ENCODE assay signal across 8 cellular contexts in genomic region chr22:38753894-38754246, GRCh38. TPM values are rescaled to one million over a fixed set of nuclear protein-coding genes. Genes with fewer than 3 reads are reported as not detected.
A peak's percentile ranks its signal among the peaks of the same experiment; 100 is the strongest.
DNase-seq lines count a peak whose midpoint lies in the region; FAIRE-seq and TF ChIP-seq lines count a peak whose summit lies in the region.

No MANE protein-coding gene starts in this region.

- peak overlapping the region; percentile 85; the same call in 1 of the 2 replicates for H3K9ac ChIP-seq in OCI-LY1 (ENCODE audit: low read length)
- H3K9ac ChIP-seq in H1 (replicated peaks in 1 of 4; ENCODE audit: extremely low read depth in 1 of 4, low read depth in 3 of 4, low read length in 3 of 4) = no peak overlapping the region

- H2AK5ac ChIP-seq in H1 (ENCODE audit: low read depth, low read length) = no peak overlapping the region

- no peak overlapping the region for H3K4ac ChIP-seq in H1 (replicated peaks; ENCODE audit: insufficient read length, low read depth, low read length)

- no peaks in the 10 kb centered on the region for H3K27me3 Mint-ChIP-seq in CD4-positive, alpha-beta memory T cell

- CTCF ChIA-PET in CD4-positive, alpha-beta memory T cell (lab: Charles Lee; ENCODE audit: partially characterized antibody) = interaction anchor here (1.1 to 1.9 kb wide), 2 partner anchors 20 to 29 kb away, joined by 4 to 9 read pairs; no protein-coding TSS in a partner anchor
- CTCF ChIA-PET in H1 (lab: Charles Lee; ENCODE audit: partially characterized antibody) = interaction anchor here (1.0 to 3.0 kb wide), 4 partner anchors 12 to 29 kb away, joined by 3 to 14 read pairs (median 7); no protein-coding TSS in a partner anchor
- CTCF ChIA-PET in GM10248 (lab: Yijun Ruan, JAX) = interaction anchor here (0.9 kb wide), 1 partner anchor 20 kb away, joined by 4 read pairs; no protein-coding TSS in a partner anchor

- no peak overlapping the region for H4K5ac ChIP-seq in H1 (ENCODE audit: insufficient read length, low read depth, low read length)

- peaks cover 42 to 89% (median 59%) of the 10 kb centered on the region in 4 donors for H3K4me1 Mint-ChIP-seq in CD4-positive, alpha-beta memory T cell

- peak overlapping the region; percentile 89 to 99 (median 98) for H3K27ac Mint-ChIP-seq in CD4-positive, alpha-beta memory T cell

- peaks cover 46 to 61% of the 10 kb centered on the region in 2 donors for H3K36me3 Mint-ChIP-seq in CD4-positive, alpha-beta memory T cell

- no peaks in the 10 kb centered on the region for H3K9me2 ChIP-seq in OCI-LY1 (ENCODE audit: low read depth, low read length)

- no peak overlapping the region for H4K91ac ChIP-seq in H1 (replicated peaks; ENCODE audit: insufficient read length, low read length)

- no peaks in the 10 kb centered on the region for H3K79me1 ChIP-seq in H1 (ENCODE audit: low read depth, low read length)

- POLR2A ChIA-PET in CD4-positive, alpha-beta memory T cell (lab: Charles Lee; ENCODE audit: partially characterized antibody) = interaction anchor here (0.6 to 42.6 kb wide), 11 partner anchors 4 to 565 kb away, joined by 3 to 1746 read pairs (median 6); partner anchors contain the start of genes CBX6, GTPBP1, NPTXR and SUN2
- POLR2A ChIA-PET in H1 (lab: Charles Lee; ENCODE audit: partially characterized antibody) (interaction anchor here (1.6 to 10.3 kb wide), 2 partner anchors 8 to 17 kb away, joined by 9 to 112 read pairs; no protein-coding TSS in a partner anchor), GM10248 (lab: Yijun Ruan, JAX) (interaction anchor here (1.1 kb wide), 1 partner anchor 565 kb away, joined by 4 read pairs; the partner anchor contains the start of gene RPL3)

- no peak overlapping the region for H2AFZ ChIP-seq in OCI-LY1 (ENCODE audit: low read length)
- no peak overlapping the region for H2AFZ ChIP-seq in H1 (ENCODE audit: low read length)

- peaks cover 0 to 2% (median 0%) of the 10 kb centered on the region in 8 donors for H3K9me3 Mint-ChIP-seq in CD4-positive, alpha-beta memory T cell

- H3K79me2 ChIP-seq in OCI-LY1 (ENCODE audit: insufficient read depth, low read length) (no peaks in the 10 kb centered on the region), H1 (ENCODE audit: control insufficient read depth in 1 of 2, insufficient read depth in 2 of 2, low read length in 2 of 2) (no peaks in the 10 kb centered on the region)

- H2BK12ac ChIP-seq in H1 (ENCODE audit: low read depth, low read length) = no peak overlapping the region

- 85% methylated on average over 5 of the region's 5 CpGs; no CpG with 5 or more reads in 1 of the 2 experiments for WGBS in H1 (ENCODE audit: extremely low coverage in 1 of 2, insufficient coverage in 1 of 2, insufficient read length in 1 of 2, insufficient replicate concordance in 2 of 2, low coverage in 1 of 2, low lambda C conversion rate in 2 of 2, missing lambda C conversion rate in 1 of 2), 2 experiments
- 65 to 74% (median 70%) methylated on average over 5 of the region's 5 CpGs for WGBS in ovary, 3 donors

- H4K20me1 ChIP-seq in OCI-LY1 (ENCODE audit: insufficient read depth, low read length) = no peaks in the 10 kb centered on the region
- H4K20me1 ChIP-seq in H1 (replicated peaks in 1 of 2; ENCODE audit: control insufficient read depth in 1 of 2, insufficient read depth in 2 of 2, low read length in 2 of 2) = no peaks in the 10 kb centered on the region

- H3K4me1 ChIP-seq in CD4-positive, alpha-beta memory T cell (ENCODE audit: insufficient read depth, low read length) = peaks cover 80% of the 10 kb centered on the region
- peaks cover 51% of the 10 kb centered on the region for H3K4me1 ChIP-seq in OCI-LY1 (ENCODE audit: insufficient read depth, low read length, severe bottlenecking)
- H3K4me1 ChIP-seq in H1 (replicated peaks in 1 of 4; ENCODE audit: control insufficient read depth in 3 of 4, insufficient read depth in 4 of 4, low read length in 3 of 4) = peaks cover 2 to 12% (median 8%) of the 10 kb centered on the region in 4 experiments
- no peaks in the 10 kb centered on the region for H3K4me1 ChIP-seq in ovary (ENCODE audit: insufficient read depth)

- no peaks in the 10 kb centered on the region for H3K9me3 ChIP-seq in CD4-positive, alpha-beta memory T cell (ENCODE audit: control insufficient read depth in 1 of 2, low read length in 2 of 2)
- no peaks in the 10 kb centered on the region for H3K9me3 ChIP-seq in OCI-LY1 (ENCODE audit: low read length)
- H3K9me3 ChIP-seq in H1 (ENCODE audit: insufficient read depth in 2 of 2, low read depth in 1 of 2, low read length in 1 of 2) = no peaks in the 10 kb centered on the region
- H3K9me3 ChIP-seq in ovary = no peaks in the 10 kb centered on the region

- TF ChIP-seq RAD21 in H1 (IDR thresholded peaks at IDR 0.05 in 1 of 2, conservative IDR thresholded peaks at IDR 0.05 in 1 of 2; ENCODE audit: low read depth in 2 of 2, low read length in 2 of 2) = no peak

- no peak for TF ChIP-seq CTCF in OCI-LY1 (IDR thresholded peaks at IDR 0.05; ENCODE audit: low read length)
- TF ChIP-seq CTCF in H1 (IDR thresholded peaks at IDR 0.05; ENCODE audit: control extremely low read depth in 1 of 3, insufficient read depth in 1 of 3, low read depth in 1 of 3, low read length in 3 of 3) = no peak
- TF ChIP-seq CTCF in ovary (IDR thresholded peaks at IDR 0.05) = no peak
- no peak for TF ChIP-seq CTCF in GM10248 (IDR thresholded peaks at IDR 0.05; ENCODE audit: control extremely low read depth, extremely low read depth, low read depth, missing control alignments)

- H2BK5ac ChIP-seq in H1 (ENCODE audit: low read depth, low read length) = no peak overlapping the region

- TF ChIP-seq EP300 in H1 (IDR thresholded peaks at IDR 0.05; ENCODE audit: borderline replicate concordance in 1 of 2, low read depth in 2 of 2, low read length in 2 of 2) = no peak
- TF ChIP-seq EP300 in ovary (IDR thresholded peaks at IDR 0.05) = no peak

- H3K23ac ChIP-seq in H1 (ENCODE audit: insufficient read length) = no peak overlapping the region

- peaks cover 42% of the 10 kb centered on the region for H3K36me3 ChIP-seq in CD4-positive, alpha-beta memory T cell (ENCODE audit: insufficient read depth, low read length)
- peaks cover 42% of the 10 kb centered on the region for H3K36me3 ChIP-seq in OCI-LY1 (ENCODE audit: insufficient read depth, low read length)
- H3K36me3 ChIP-seq in H1 (ENCODE audit: control insufficient read depth in 2 of 4, insufficient read depth in 4 of 4, low read length in 3 of 4) = no peaks in the 10 kb centered on the region
- no peaks in the 10 kb centered on the region for H3K36me3 ChIP-seq in ovary

- FAIRE-seq in H1 (lab: Jason Lieb, UNC) = no peak

- H3K23me2 ChIP-seq in H1 (ENCODE audit: low read depth, low read length) = peaks cover 17% of the 10 kb centered on the region; the same call in 1 of the 2 replicates

- H3K4me3 Mint-ChIP-seq in CD4-positive, alpha-beta memory T cell = peak overlapping the region; percentile 97 to 99 (median 99)

- H3K4me2 ChIP-seq in OCI-LY1 (ENCODE audit: low read length) (peak overlapping the region; percentile 92), H1 (ENCODE audit: insufficient read depth in 1 of 2, low read depth in 2 of 2, low read length in 2 of 2) (peak overlapping the region; percentile 80 to 88; a peak in 3 of 4 replicates)

- no peak overlapping the region for H3K14ac ChIP-seq in H1 (ENCODE audit: insufficient read length)

- H3K56ac ChIP-seq in H1 (replicated peaks; ENCODE audit: insufficient read length, low read depth, low read length) = no peak overlapping the region

- H2BK120ac ChIP-seq in H1 (replicated peaks; ENCODE audit: low read depth, low read length) = no peak overlapping the region

- no peak overlapping the region for H3K18ac ChIP-seq in H1 (ENCODE audit: extremely low read depth, low read length)

- H2BK20ac ChIP-seq in H1 (ENCODE audit: low read length) = no peak overlapping the region

- H3K27me3 ChIP-seq in CD4-positive, alpha-beta memory T cell (ENCODE audit: insufficient read depth, low read length) = no peaks in the 10 kb centered on the region
- H3K27me3 ChIP-seq in OCI-LY1 (ENCODE audit: insufficient read depth, low read length) (no peaks in the 10 kb centered on the region), H1 (replicated peaks in 1 of 4; ENCODE audit: control insufficient read depth in 3 of 4, extremely low read depth in 1 of 4, insufficient read depth in 3 of 4, low read length in 3 of 4) (peaks cover 0 to 7% (median 5%) of the 10 kb centered on the region in 4 experiments; a peak in 5 of 7 replicates), ovary (no peaks in the 10 kb centered on the region)

- H4K8ac ChIP-seq in H1 (ENCODE audit: extremely low read depth, insufficient read depth, low read length) = no peak overlapping the region

- no peak overlapping the region for H2BK15ac ChIP-seq in H1 (ENCODE audit: low read length)

- H3K27ac ChIP-seq in CD4-positive, alpha-beta memory T cell (ENCODE audit: low read depth, low read length) = peak overlapping the region; percentile 74
- H3K27ac ChIP-seq in OCI-LY1 (ENCODE audit: low read depth, low read length, poor library complexity, severe bottlenecking) (peak overlapping the region; percentile 70), H1 (ENCODE audit: low read depth, low read length) (no peak overlapping the region), ovary (peak overlapping the region in 1 of 2 donors; percentile 94)

- no peak for TF ChIP-seq POLR2A in H1 (IDR thresholded peaks at IDR 0.05; ENCODE audit: control extremely low read depth in 1 of 2, low read depth in 2 of 2, low read length in 2 of 2)
- no peak for TF ChIP-seq POLR2A in ovary (IDR thresholded peaks at IDR 0.05)

- peak in 2 of 5 donors; percentile 23 to 37 for DNase-seq in CD4-positive, alpha-beta memory T cell
- no peak for DNase-seq in H1 (ENCODE audit: low read depth in 1 of 2, low spot score in 2 of 2)
- no peak for DNase-seq in ovary
- DNase-seq in NK-92 treated with Interleukin-12 subunit alpha and Interleukin-12 subunit beta, amount 100 ng/mL, for 24 hours (lab: John Stamatoyannopoulos, UW) = no peak
- no peak for DNase-seq in DMS53 (lab: John Stamatoyannopoulos, UW)
- DNase-seq in NCI-H1105 treated with DMSO at 0.1 percent for 48 hours (lab: John Stamatoyannopoulos, UW) = no peak
- no peak for DNase-seq in GM10248 (ENCODE audit: extremely low spot score)

- intact Hi-C loops in CD4-positive, alpha-beta memory T cell (cut with micrococcal nuclease) = no loop called here
- intact Hi-C loops in ovary (cut with DNase I) = no loop called here

- H3F3A ChIP-seq in OCI-LY1 (ENCODE audit: insufficient read depth, low read length) = no peaks in the 10 kb centered on the region

- peak overlapping the region; percentile 68 to 98 for H3K4me3 ChIP-seq in CD4-positive, alpha-beta memory T cell (ENCODE audit: low read length in 2 of 2)
- H3K4me3 ChIP-seq in OCI-LY1 (ENCODE audit: low read depth, low read length, poor library complexity, severe bottlenecking) = peak overlapping the region; percentile 89
- H3K4me3 ChIP-seq in H1 (ENCODE audit: extremely low read depth in 1 of 4, insufficient read depth in 2 of 4, low read depth in 3 of 4, low read length in 4 of 4) = peak overlapping the region in 1 of 4 experiments; percentile 81; a peak in 1 of 8 replicates
- peak overlapping the region; percentile 69 for H3K4me3 ChIP-seq in ovary

RNA-seq across cellular contexts. Expression of gene SUN2, which starts 1.9 kb away (rescaled TPM):
- total RNA-seq in CD4-positive, alpha-beta memory T cell = 1,000 to 10,000 TPM in 1 of 2 experiments, 100 to 1,000 TPM in 1; 988 to 1,004 TPM
- 100 to 1,000 TPM; 323 to 643 TPM for polyA plus RNA-seq in CD4-positive, alpha-beta memory T cell
- total RNA-seq in H1 (2021; fragmentation: NEBNext Ultra II Directional; extraction: Animal tissue kit (Norgen Biotek cat#: 25700)) = 10.5 and 11.7 TPM in 2 replicates
- polyA plus RNA-seq in H1 (2011; rRNA removed) (5.1 and 8.3 TPM in 2 replicates), ovary (100 to 1,000 TPM in 1 of 2 donors, 10 to 100 TPM in 1; 21.2 to 156 TPM)
- polyA plus RNA-seq in H1 (2011; cell fraction: cytosol; rRNA removed) = 8.5 TPM
- 20.5 TPM for polyA plus RNA-seq in H1 (2011; cell fraction: nucleus; rRNA removed)
- polyA plus RNA-seq in H1 (2012, experiment 1 of 2) = 12.3 to 22.3 TPM (median 17.1 TPM) in 4 replicates
- 9.0 TPM for polyA plus RNA-seq in H1 (2012, experiment 2 of 2)
- polyA plus RNA-seq in H1 (2013, experiment 1 of 2) = 11.5 TPM
- polyA plus RNA-seq in H1 (2013, experiment 2 of 2) = 10.8 TPM
- polyA minus RNA-seq in H1 (2011; rRNA and poly(A)+ RNA removed) = 9.8 and 10.0 TPM in 2 replicates
- 13.1 TPM for polyA minus RNA-seq in H1 (2011; cell fraction: cytosol; rRNA and poly(A)+ RNA removed)
- 14.1 TPM for polyA minus RNA-seq in H1 (2011; cell fraction: nucleus; rRNA and poly(A)+ RNA removed)
- 100 to 1,000 TPM; 152 to 311 (median 205) TPM for total RNA-seq in ovary

RNA-seq across cellular contexts. Expression of gene DNAL4, which starts 40.1 kb away (rescaled TPM):
- total RNA-seq in CD4-positive, alpha-beta memory T cell = 1 to 10 TPM; 8.6 to 9.6 TPM
- polyA plus RNA-seq in CD4-positive, alpha-beta memory T cell = 10 to 100 TPM; 11.1 to 13.3 TPM
- total RNA-seq in H1 (2021; fragmentation: NEBNext Ultra II Directional; extraction: Animal tissue kit (Norgen Biotek cat#: 25700)) = 7.8 and 8.8 TPM in 2 replicates
- polyA plus RNA-seq in H1 (2011; rRNA removed) (14.0 and 23.4 TPM in 2 replicates), ovary (10 to 100 TPM; 12.2 to 23.5 TPM)
- 17.7 TPM for polyA plus RNA-seq in H1 (2011; cell fraction: cytosol; rRNA removed)
- 17.5 TPM for polyA plus RNA-seq in H1 (2011; cell fraction: nucleus; rRNA removed)
- 7.9 to 11.2 TPM (median 10.6 TPM) in 4 replicates for polyA plus RNA-seq in H1 (2012, experiment 1 of 2)
- polyA plus RNA-seq in H1 (2012, experiment 2 of 2) = 12.6 TPM
- polyA plus RNA-seq in H1 (2013, experiment 1 of 2) = 7.5 TPM
- 8.2 TPM for polyA plus RNA-seq in H1 (2013, experiment 2 of 2)
- polyA minus RNA-seq in H1 (2011; rRNA and poly(A)+ RNA removed) = 6.9 and 7.1 TPM in 2 replicates
- 5.4 TPM for polyA minus RNA-seq in H1 (2011; cell fraction: cytosol; rRNA and poly(A)+ RNA removed)
- polyA minus RNA-seq in H1 (2011; cell fraction: nucleus; rRNA and poly(A)+ RNA removed) = 2.5 TPM
- total RNA-seq in ovary = 10 to 100 TPM; 12.1 to 26.4 (median 16.3) TPM

RNA-seq across cellular contexts. Expression of gene GTPBP1, which starts 48.1 kb away (rescaled TPM):
- total RNA-seq in CD4-positive, alpha-beta memory T cell = 10 to 100 TPM; 94.1 to 96.6 TPM
- 10 to 100 TPM; 14.6 to 30.8 TPM for polyA plus RNA-seq in CD4-positive, alpha-beta memory T cell
- total RNA-seq in H1 (2021; fragmentation: NEBNext Ultra II Directional; extraction: Animal tissue kit (Norgen Biotek cat#: 25700)) = 91.8 and 92.0 TPM in 2 replicates
- 53.1 and 80.2 TPM in 2 replicates for polyA plus RNA-seq in H1 (2011; rRNA removed)
- 59.3 TPM for polyA plus RNA-seq in H1 (2011; cell fraction: cytosol; rRNA removed)
- polyA plus RNA-seq in H1 (2011; cell fraction: nucleus; rRNA removed) = 134 TPM
- 62.3 to 74.8 TPM (median 66.2 TPM) in 4 replicates for polyA plus RNA-seq in H1 (2012, experiment 1 of 2)
- 44.7 TPM for polyA plus RNA-seq in H1 (2012, experiment 2 of 2)
- polyA plus RNA-seq in H1 (2013, experiment 1 of 2) = 33.8 TPM
- polyA plus RNA-seq in H1 (2013, experiment 2 of 2) = 33.3 TPM
- 87.5 and 119 TPM in 2 replicates for polyA minus RNA-seq in H1 (2011; rRNA and poly(A)+ RNA removed)
- 50.9 TPM for polyA minus RNA-seq in H1 (2011; cell fraction: cytosol; rRNA and poly(A)+ RNA removed)
- polyA minus RNA-seq in H1 (2011; cell fraction: nucleus; rRNA and poly(A)+ RNA removed) = 111 TPM
- total RNA-seq in ovary = 10 to 100 TPM; 40.5 to 71.3 (median 62.3) TPM
- polyA plus RNA-seq in ovary = 10 to 100 TPM; 16.9 to 29.8 TPM

RNA-seq across cellular contexts. Expression of gene JOSD1, which starts 53.1 kb away (rescaled TPM):
- total RNA-seq in CD4-positive, alpha-beta memory T cell = 10 to 100 TPM; 64.6 to 65.4 TPM
- 1 to 10 TPM; 8.0 to 9.6 TPM for polyA plus RNA-seq in CD4-positive, alpha-beta memory T cell
- total RNA-seq in H1 (2021; fragmentation: NEBNext Ultra II Directional; extraction: Animal tissue kit (Norgen Biotek cat#: 25700)) = 20.2 and 21.3 TPM in 2 replicates
- polyA plus RNA-seq in H1 (2011; rRNA removed) (16.7 and 18.4 TPM in 2 replicates), ovary (10 to 100 TPM; 33.6 to 55.2 TPM)
- polyA plus RNA-seq in H1 (2011; cell fraction: cytosol; rRNA removed) = 18.1 TPM
- 18.8 TPM for polyA plus RNA-seq in H1 (2011; cell fraction: nucleus; rRNA removed)
- 14.7 to 20.6 TPM (median 17.3 TPM) in 4 replicates for polyA plus RNA-seq in H1 (2012, experiment 1 of 2)
- polyA plus RNA-seq in H1 (2012, experiment 2 of 2) = 10.8 TPM
- 12.2 TPM for polyA plus RNA-seq in H1 (2013, experiment 1 of 2)
- 12.1 TPM for polyA plus RNA-seq in H1 (2013, experiment 2 of 2)
- 20.8 and 22.0 TPM in 2 replicates for polyA minus RNA-seq in H1 (2011; rRNA and poly(A)+ RNA removed)
- 14.9 TPM for polyA minus RNA-seq in H1 (2011; cell fraction: cytosol; rRNA and poly(A)+ RNA removed)
- 14.4 TPM for polyA minus RNA-seq in H1 (2011; cell fraction: nucleus; rRNA and poly(A)+ RNA removed)
- 100 to 1,000 TPM in 1 of 7 donors, 10 to 100 TPM in 6; 43.1 to 138 (median 48.7) TPM for total RNA-seq in ovary

Comparison
In these comparisons a context has a peak if more than half of its experiments do, and no peak if none do; other contexts are left out.
1. RNA of gene SUN2, which starts 1.9 kb away (total RNA-seq): 988 to 1,004 TPM in CD4-positive, alpha-beta memory T cell and 152 to 311 TPM in ovary; 10.5 to 11.7 TPM in H1; every median in the first group is over 10 times any median in the second.